In the genomic region with DNA sequence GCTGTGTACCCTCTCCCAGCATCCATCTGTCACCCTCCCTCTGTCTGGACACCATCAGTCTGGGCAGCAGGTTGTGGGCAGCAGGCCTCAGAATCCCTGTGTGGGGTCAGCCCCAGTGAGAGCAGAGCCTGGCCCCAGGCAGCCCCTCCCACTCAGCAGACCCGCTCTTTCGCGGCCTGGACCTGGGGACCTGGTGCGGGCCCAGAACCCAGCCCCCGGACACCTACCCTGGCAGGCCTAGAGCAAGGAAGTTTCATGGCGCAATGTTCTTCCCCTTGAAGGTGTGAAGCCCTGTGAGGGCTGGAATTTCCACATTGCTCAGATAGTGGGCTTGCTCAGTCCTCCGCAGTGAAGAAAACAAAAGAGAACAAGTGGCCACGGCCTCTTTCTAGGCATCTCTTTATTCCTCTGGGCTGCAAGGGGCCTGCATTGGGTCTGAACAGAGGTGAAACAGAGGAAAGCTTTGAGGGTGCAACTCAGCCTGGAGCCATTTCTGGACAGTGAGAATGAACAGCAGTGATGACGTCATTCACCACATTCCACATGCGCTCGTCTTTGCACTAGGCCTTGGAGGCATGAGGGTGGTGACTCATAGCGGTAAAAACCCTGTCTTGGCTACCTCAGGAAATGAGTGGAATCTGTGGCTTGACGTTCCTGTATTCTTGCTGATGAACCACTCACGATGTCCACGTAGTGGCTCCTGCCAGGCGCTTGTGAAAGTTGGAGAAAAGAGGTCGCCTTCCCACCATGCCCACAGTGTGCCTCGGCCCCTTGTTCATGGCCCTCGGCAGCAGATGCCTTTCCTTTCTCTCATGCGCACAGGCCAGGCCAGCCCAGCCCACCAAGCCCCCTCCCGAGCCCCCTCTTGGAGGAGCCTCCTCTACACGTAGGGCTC, we compare ENCODE assay signal across 8 cellular contexts.
DNase-seq lines count a peak whose midpoint lies in the region; ATAC-seq, FAIRE-seq and TF ChIP-seq lines count a peak whose summit lies in the region.

No MANE protein-coding gene starts in this region.

- H3K36me3 Mint-ChIP-seq in activated CD8-positive, alpha-beta memory T cell treated with anti-CD3 and anti-CD28 coated beads, Interleukin-2, amount 10 ng/mL, durations not matched to agents 7 days and 5 days, result peaks cover 13% of the 10 kb centered on the region

- H3K27ac ChIP-seq in coronary artery, result no peak overlapping the region

- no peaks in the 10 kb centered on the region for H3K27me3 Mint-ChIP-seq in activated CD8-positive, alpha-beta memory T cell treated with anti-CD3 and anti-CD28 coated beads, Interleukin-2, amount 10 ng/mL, durations not matched to agents 7 days and 5 days

- no peak for TF ChIP-seq POLR2A in erythroblast (IDR thresholded peaks at IDR 0.05; ENCODE audit: low read length)

- in situ Hi-C loops in Caki2 (cut with HindIII; ENCODE audit: low pct_unique_long_range_greater_than_20kb, low sequenced_read_pairs), result no loop called here

- ATAC-seq in activated CD8-positive, alpha-beta memory T cell treated with anti-CD3 and anti-CD28 coated beads, Interleukin-2, amount 10 ng/mL, durations not matched to agents 7 days and 5 days, result peak; percentile 66

- CTCF ChIA-PET in activated CD8-positive, alpha-beta memory T cell treated with anti-CD3 and anti-CD28 coated beads, Interleukin-2, amount 10 ng/mL, durations not matched to agents 7 days and 5 days (lab: Charles Lee), result interaction anchor here (0.6 to 7.8 kb wide), 26 partner anchors 8 to 293 kb away, joined by 3 to 113 read pairs (median 8); a partner anchor contains a TSS

- H3K9me3 Mint-ChIP-seq in activated CD8-positive, alpha-beta memory T cell treated with anti-CD3 and anti-CD28 coated beads, Interleukin-2, amount 10 ng/mL, durations not matched to agents 7 days and 5 days (ENCODE audit: low read depth), result no peaks in the 10 kb centered on the region

- peaks cover 55% of the 10 kb centered on the region for H3K4me1 Mint-ChIP-seq in activated CD8-positive, alpha-beta memory T cell treated with anti-CD3 and anti-CD28 coated beads, Interleukin-2, amount 10 ng/mL, durations not matched to agents 7 days and 5 days

- peak; percentile 42 for FAIRE-seq in urothelium cell line (lab: Jason Lieb, UNC)

- TF ChIP-seq CTCF in coronary artery (IDR thresholded peaks at IDR 0.05), result no peak

- peak overlapping the region; percentile 79 for H3K4me3 Mint-ChIP-seq in activated CD8-positive, alpha-beta memory T cell treated with anti-CD3 and anti-CD28 coated beads, Interleukin-2, amount 10 ng/mL, durations not matched to agents 7 days and 5 days

- DNase-seq in Caki2 (ENCODE audit: low read depth) (peak; percentile 86), NCI-H446 treated with DMSO at 0.1 percent for 48 hours (lab: John Stamatoyannopoulos, UW) (peak; percentile 2), erythroblast (lab: John Stamatoyannopoulos, UW) (peak; percentile 17 to 54), non-pigmented ciliary epithelial cell (ENCODE audit: low read depth) (peak; percentile 100), urothelium cell line (ENCODE audit: low spot score) (peak; percentile 90), coronary artery (ENCODE audit: low spot score) (no peak), NCI-H345 (lab: John Stamatoyannopoulos, UW) (no peak)
- DNase-seq in activated CD8-positive, alpha-beta memory T cell treated with anti-CD3 and anti-CD28 coated beads, Interleukin-2, amount 10 ng/mL, durations not matched to agents 7 days and 5 days, result peak; percentile 92

- H3K4me3 ChIP-seq in coronary artery, result no peak overlapping the region

- H3K27ac Mint-ChIP-seq in activated CD8-positive, alpha-beta memory T cell treated with anti-CD3 and anti-CD28 coated beads, Interleukin-2, amount 10 ng/mL, durations not matched to agents 7 days and 5 days, result peak overlapping the region; percentile 88

Comparison
In these comparisons a context has a peak if more than half of its experiments do, and no peak if none do; other contexts are left out.
1. DNase-seq: peak in Caki2 (single experiment), NCI-H446 treated with DMSO at 0.1 percent for 48 hours (single experiment), activated CD8-positive, alpha-beta memory T cell treated with anti-CD3 and anti-CD28 coated beads, Interleukin-2, amount 10 ng/mL, durations not matched to agents 7 days and 5 days (single experiment), erythroblast (2 of 2), non-pigmented ciliary epithelial cell (single experiment) and urothelium cell line (single experiment); none in coronary artery (single experiment) and NCI-H345 (single experiment).